Comparison of ENCODE assay signal across 2 cellular contexts in genomic region chr11:67545280-67545679, GRCh38.
TF ChIP-seq lines count a peak whose summit lies in the region.

No MANE protein-coding gene starts in this region.

TF ChIP-seq in GM12878, 131 proteins besides CTCF, POLR2A, EP300 and RAD21:
- TF ChIP-seq TAF1 (IDR thresholded peaks at IDR 0.05; ENCODE audit: borderline replicate concordance, low read depth, low read length) (no peak), PKNOX1 (IDR thresholded peaks at IDR 0.05) (peak; percentile 33; the same call in 1 of the 2 replicates)
TF ChIP-seq in GM12878: peak in this region for 1.

TF ChIP-seq in HepG2, 621 proteins besides CTCF, POLR2A, EP300 and RAD21 (continues in another document):
- TF ChIP-seq DRAP1 (CRISPR knock-in tag; IDR thresholded peaks at IDR 0.05) (no peak), ELF4 (CRISPR knock-in tag; IDR thresholded peaks at IDR 0.05; ENCODE audit: borderline replicate concordance) (no peak), SNAI1 (CRISPR knock-in tag; IDR thresholded peaks at IDR 0.05; ENCODE audit: borderline replicate concordance) (no peak), PRDM4 (CRISPR knock-in tag; IDR thresholded peaks at IDR 0.05; ENCODE audit: borderline replicate concordance) (no peak), TMF1 (CRISPR knock-in tag; IDR thresholded peaks at IDR 0.05; ENCODE audit: low read depth) (no peak), NR2F6 (IDR thresholded peaks at IDR 0.05) (no peak), NR2F6 (CRISPR knock-in tag; IDR thresholded peaks at IDR 0.05) (no peak), BRF2 (CRISPR knock-in tag; IDR thresholded peaks at IDR 0.05) (no peak), MIER2 (CRISPR knock-in tag; IDR thresholded peaks at IDR 0.05) (no peak), CBX1 (IDR thresholded peaks at IDR 0.05; ENCODE audit: low read depth) (no peak), LRRFIP1 (CRISPR knock-in tag; conservative IDR thresholded peaks at IDR 0.05) (no peak), MTA3 (CRISPR knock-in tag; IDR thresholded peaks at IDR 0.05) (no peak), NFYB (CRISPR knock-in tag; IDR thresholded peaks at IDR 0.05) (peak; percentile 39; the same call in 1 of the 2 replicates), ZNF687 (CRISPR knock-in tag; IDR thresholded peaks at IDR 0.05) (peak; percentile 14; the same call in 1 of the 2 replicates), RFX3 (CRISPR knock-in tag; IDR thresholded peaks at IDR 0.05) (no peak), ZFP90 (CRISPR knock-in tag; IDR thresholded peaks at IDR 0.05; ENCODE audit: borderline replicate concordance) (no peak), ETV6 (CRISPR knock-in tag; conservative IDR thresholded peaks at IDR 0.05) (no peak), ZKSCAN5 (CRISPR knock-in tag; IDR thresholded peaks at IDR 0.05) (no peak), ZFP91 (CRISPR knock-in tag; IDR thresholded peaks at IDR 0.05; ENCODE audit: borderline replicate concordance) (no peak), ZC3H13 (CRISPR knock-in tag; IDR thresholded peaks at IDR 0.05) (no peak), FOXA3 (CRISPR knock-in tag; IDR thresholded peaks at IDR 0.05) (no peak), ZNF768 (CRISPR knock-in tag; IDR thresholded peaks at IDR 0.05) (no peak), NFYC (CRISPR knock-in tag; IDR thresholded peaks at IDR 0.05) (peak; percentile 44), PRDM15 (CRISPR knock-in tag; IDR thresholded peaks at IDR 0.05) (no peak), HMGXB4 (CRISPR knock-in tag; IDR thresholded peaks at IDR 0.05; ENCODE audit: borderline replicate concordance in 1 of 2, low read depth in 1 of 2) (no peak), ZNF512 (CRISPR knock-in tag; IDR thresholded peaks at IDR 0.05) (no peak), TBX3 (IDR thresholded peaks at IDR 0.05; ENCODE audit: borderline replicate concordance) (no peak), USF2 (IDR thresholded peaks at IDR 0.05; ENCODE audit: low read depth, low read length) (peak; percentile 64), USF2 (CRISPR knock-in tag; IDR thresholded peaks at IDR 0.05; ENCODE audit: borderline replicate concordance) (peak; percentile 72; the same call in 1 of the 2 replicates)
